In genomic region chr7:71311576-71311975, GRCh38 we compare ENCODE assay signal across 18 cellular contexts.
"Had no signal": no experiment of that assay in that cellular context is flagged by ENCODE, and none has a peak within 500 bp of the region (broad histone marks: within the 10 kb centered on the region; RNA-seq: fewer than 3 reads in every experiment).

No MANE protein-coding gene starts in this region.

- DNase-seq: activated CD4-positive, alpha-beta memory T cell treated with anti-CD3 and anti-CD28 coated beads for 36 hours; activated CD4-positive, alpha-beta T cell treated with anti-CD3 and anti-CD28 coated beads for 48 hours; activated CD4-positive, CD25-positive, alpha-beta regulatory T cell; activated effector memory CD4-positive, alpha-beta T cell treated with Interleukin-2 at 50 U/mL for 16 hours; activated naive CD4-positive, alpha-beta T cell treated with anti-CD3 and anti-CD28 coated beads for 36 hours; activated naive CD8-positive, alpha-beta T cell treated with anti-CD3 and anti-CD28 coated beads, Interleukin-2, amount 10 ng/mL, durations not matched to agents 7 days and 5 days; activated T-cell treated with anti-CD3 and anti-CD28 coated beads, Interleukin-2, amount 50 U/mL, for 72 hours; amniotic stem cell; effector memory CD8-positive, alpha-beta T cell; nephron progenitor cell; right lobe of liver; stimulated activated CD4-positive, alpha-beta T cell treated with anti-CD3 and anti-CD28 coated beads, Interleukin-1b, Interleukin-23, amount 100 ng/mL, for 48 hours; stomach; T-helper 17 cell; upper lobe of left lung had no signal

- H3K4me1 ChIP-seq: right lobe of liver, upper lobe of left lung had no signal

- ATAC-seq: activated T-cell treated with anti-CD3 and anti-CD28 coated beads, Interleukin-2, amount 50 U/mL, for 72 hours; effector memory CD8-positive, alpha-beta T cell; esophagus mucosa; right lobe of liver; stimulated activated effector memory CD8-positive, alpha-beta T cell treated with anti-CD3 and anti-CD28 coated beads, Interleukin-12 subunit alpha, Interleukin-12 subunit beta, amount 100 ng/mL, for 72 hours; T-helper 17 cell had no signal

- H3K9me3 ChIP-seq: right lobe of liver, upper lobe of left lung had no signal

- H3K27me3 ChIP-seq: right lobe of liver, stomach, upper lobe of left lung had no signal

- H3K36me3 ChIP-seq: right lobe of liver, stomach, upper lobe of left lung had no signal

- H3K27ac ChIP-seq: right lobe of liver, skin epidermis, stomach, upper lobe of left lung had no signal

- H3K4me3 ChIP-seq: right lobe of liver, skin epidermis, stomach, upper lobe of left lung had no signal
